Comparison of ENCODE assay signal across 8 cellular contexts in genomic region chr19:39397360-39398296, GRCh38.
DNase-seq lines count a peak whose midpoint lies in the region; ATAC-seq lines count a peak whose summit lies in the region.

No MANE protein-coding gene starts in this region.

- DNase-seq in ELR (ENCODE audit: low read depth) (peak; percentile 84), NCI-H345 treated with DMSO at 0.1 percent for 48 hours (lab: John Stamatoyannopoulos, UW; ENCODE audit: unreplicated experiment) (peak; percentile 68), caudate nucleus (lab: John Stamatoyannopoulos, UW) (peak in 57 of 61 donors; percentile 22 to 79 (median 57)), kidney tubule cell (ENCODE audit: low spot score) (peak; percentile 85)
- peak; percentile 96 for DNase-seq in stimulated activated CD4-positive, alpha-beta T cell treated with anti-CD3 and anti-CD28 coated beads, Interleukin-1b, Interleukin-23, amount 100 ng/mL, for 4 hours (ENCODE audit: low read depth in 2 of 2)

- peak overlapping the region; percentile 79 for H3K27ac ChIP-seq in caudate nucleus (ENCODE audit: low read depth, low read length)

- peak; percentile 39 for ATAC-seq in HG02938 (IDR thresholded peaks at IDR 0.05; ENCODE audit: unreplicated experiment)
- ATAC-seq in activated CD4-positive, CD25-positive, alpha-beta regulatory T cell treated with anti-CD3 and anti-CD28 coated beads, Interleukin-2, amount 50 U/mL, for 24 hours, result peak; percentile 50 to 58
- no peak for ATAC-seq in HG03025 (IDR thresholded peaks at IDR 0.05; ENCODE audit: low FRiP score, unreplicated experiment)
